In the genomic region with DNA sequence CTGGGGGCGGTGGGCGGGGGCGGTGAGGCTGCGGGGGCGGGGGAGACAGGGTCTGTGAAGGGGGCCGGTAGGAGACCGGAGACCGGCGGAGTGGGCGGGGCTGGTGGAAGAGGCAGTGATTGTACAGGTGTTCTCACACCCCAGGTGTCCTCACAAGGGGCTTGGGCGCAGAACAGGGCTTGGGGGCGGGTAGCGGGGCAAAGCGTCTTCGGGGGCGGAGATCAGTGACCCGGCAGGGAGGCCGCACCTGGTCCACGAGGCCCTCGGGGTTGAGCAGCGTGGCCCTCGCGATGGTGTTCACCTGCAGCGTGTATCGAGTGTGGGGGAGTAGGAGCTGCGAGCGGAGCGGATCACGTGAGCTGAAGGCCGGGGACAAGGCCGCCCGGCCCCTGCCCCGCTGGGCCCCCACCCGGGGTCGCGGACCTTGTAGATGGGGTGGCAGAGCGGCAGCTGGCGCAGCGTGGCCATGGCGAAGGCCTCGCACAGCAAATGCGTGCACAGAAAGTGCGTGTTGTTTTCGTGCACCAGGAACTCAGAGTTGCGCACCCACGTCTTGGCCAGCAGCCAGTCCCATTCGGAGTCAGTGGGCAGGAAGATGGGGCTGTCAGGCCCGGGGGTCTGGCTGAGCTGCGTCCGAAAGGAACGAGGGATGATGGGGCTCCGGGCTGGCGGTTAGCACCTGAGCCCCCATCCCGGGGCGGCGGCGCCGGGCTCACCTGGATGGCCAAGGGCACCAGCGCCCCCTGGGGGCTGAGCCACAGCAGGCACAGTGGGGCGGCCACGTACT, we compare ENCODE assay signal across 8 cellular contexts. TPM values are rescaled to one million over a fixed set of nuclear protein-coding genes. Genes with fewer than 3 reads are reported as not detected.
A peak's percentile ranks its signal among the peaks of the same experiment; 100 is the strongest.
DNase-seq lines count a peak whose midpoint lies in the region; ATAC-seq and TF ChIP-seq lines count a peak whose summit lies in the region.

No MANE protein-coding gene starts in this region.

- peaks cover 19% of the 10 kb centered on the region for H3K27me3 Mint-ChIP-seq in endothelial cell (ENCODE audit: unreplicated experiment)
- peaks cover 33 to 45% of the 10 kb centered on the region in 2 donors for H3K27me3 Mint-ChIP-seq in natural killer cell (ENCODE audit: low read depth in 2 of 2)

- no peak overlapping the region for H3K4me3 Mint-ChIP-seq in endothelial cell (ENCODE audit: unreplicated experiment)
- peak overlapping the region; percentile 26 for H3K4me3 Mint-ChIP-seq in natural killer cell

- H3K36me3 ChIP-seq in suprapubic skin, result no peaks in the 10 kb centered on the region

- H3K4me3 ChIP-seq in GM12865 (ENCODE audit: low read depth, low read length) (no peak overlapping the region), suprapubic skin (peak overlapping the region; percentile 44)

- no peaks in the 10 kb centered on the region for H3K9me3 ChIP-seq in suprapubic skin

- DNase-seq in GM12865 (ENCODE audit: low read depth), result peak; percentile 73
- DNase-seq in NCI-H1694 (lab: John Stamatoyannopoulos, UW), result peak; percentile 41
- DNase-seq in activated CD8-positive, alpha-beta memory T cell treated with anti-CD3 and anti-CD28 coated beads for 24 hours, result peak; percentile 90
- DNase-seq in endothelial cell (ENCODE audit: low spot score), result peak; percentile 72
- peak; percentile 71 for DNase-seq in natural killer cell
- DNase-seq in suprapubic skin (ENCODE audit: low spot score in 2 of 2), result no peak
- no peak for DNase-seq in DMS153 (lab: John Stamatoyannopoulos, UW)

- H3K27ac Mint-ChIP-seq in endothelial cell (ENCODE audit: unreplicated experiment) (no peak overlapping the region), natural killer cell (no peak overlapping the region)

- no peak for TF ChIP-seq EP300 in suprapubic skin (IDR thresholded peaks at IDR 0.05)

- H3K36me3 Mint-ChIP-seq in endothelial cell (ENCODE audit: low read depth, unreplicated experiment), result peaks cover 4% of the 10 kb centered on the region
- no peaks in the 10 kb centered on the region for H3K36me3 Mint-ChIP-seq in natural killer cell

- TF ChIP-seq POLR2A in suprapubic skin (IDR thresholded peaks at IDR 0.05), result no peak

- TF ChIP-seq CTCF in GM12865 (IDR thresholded peaks at IDR 0.05; ENCODE audit: insufficient read depth, low read depth, low read length, missing control alignments) (peak; percentile 90), endothelial cell (IDR thresholded peaks at IDR 0.05; ENCODE audit: unreplicated experiment) (peak; percentile 89), natural killer cell (IDR thresholded peaks at IDR 0.05) (peak; percentile 95), suprapubic skin (IDR thresholded peaks at IDR 0.05) (peak; percentile 61 to 95)

- H3K9me3 Mint-ChIP-seq in endothelial cell (ENCODE audit: unreplicated experiment), result no peaks in the 10 kb centered on the region
- H3K9me3 Mint-ChIP-seq in natural killer cell, result no peaks in the 10 kb centered on the region

- peaks cover 18% of the 10 kb centered on the region for H3K4me1 ChIP-seq in suprapubic skin

- H3K4me1 Mint-ChIP-seq in endothelial cell (ENCODE audit: unreplicated experiment) (peaks cover 11% of the 10 kb centered on the region), natural killer cell (peaks cover 0 to 4% of the 10 kb centered on the region in 2 donors)

- H3K27me3 ChIP-seq in suprapubic skin, result peaks cover 58% of the 10 kb centered on the region

- intact Hi-C loops in natural killer cell (cut with micrococcal nuclease), result loop anchor here (2.0 kb wide), 1 partner anchor 49 kb away; no protein-coding TSS in a partner anchor

- H3K27ac ChIP-seq in suprapubic skin, result no peak overlapping the region

- 43% methylated on average over 9 of the region's 61 CpGs for WGBS in suprapubic skin

- ATAC-seq in natural killer cell (peak; percentile 82 to 98 (median 97)), GM21367 (IDR thresholded peaks at IDR 0.05; ENCODE audit: unreplicated experiment) (no peak)

RNA-seq across cellular contexts. Expression of a gene that starts 8.5 kb away (rescaled TPM):
- total RNA-seq in endothelial cell (ENCODE audit: unreplicated experiment) (not detected), natural killer cell (not detected), suprapubic skin (10 to 100 TPM; 44.5 to 95.3 (median 69.9) TPM)

RNA-seq across cellular contexts. Expression of a gene that starts 14.0 kb away (rescaled TPM):
- 3.3 TPM for total RNA-seq in endothelial cell (ENCODE audit: unreplicated experiment)
- under 1 TPM; 0.50 to 0.77 (median 0.61) TPM for total RNA-seq in natural killer cell
- not detected for total RNA-seq in suprapubic skin

RNA-seq across cellular contexts. Expression of a gene that starts 22.3 kb away (rescaled TPM):
- total RNA-seq in endothelial cell (ENCODE audit: unreplicated experiment) (1.7 TPM), natural killer cell (under 1 TPM; 0.29 to 0.58 (median 0.56) TPM), suprapubic skin (100 to 1,000 TPM in 3 of 4 donors, 10 to 100 TPM in 1; 91.4 to 150 (median 119) TPM)

RNA-seq across cellular contexts. Expression of a gene that starts 42.3 kb away (rescaled TPM):
- total RNA-seq in endothelial cell (ENCODE audit: unreplicated experiment) (30.0 TPM), natural killer cell (1,000 to 10,000 TPM in 1 of 3 donors, 100 to 1,000 TPM in 2; 636 to 1,422 (median 923) TPM), suprapubic skin (100 to 1,000 TPM; 272 to 655 (median 330) TPM)

RNA-seq across cellular contexts. Expression of a gene that starts 52.9 kb away (rescaled TPM):
- total RNA-seq in endothelial cell (ENCODE audit: unreplicated experiment) (19.8 TPM), natural killer cell (100 to 1,000 TPM; 191 to 315 (median 234) TPM), suprapubic skin (10 to 100 TPM; 41.2 to 64.3 (median 52.8) TPM)

Comparison
In these comparisons a context has a peak if more than half of its experiments do, and no peak if none do; other contexts are left out.
1. DNase-seq: peak in GM12865 (single experiment), NCI-H1694 (single experiment), activated CD8-positive, alpha-beta memory T cell treated with anti-CD3 and anti-CD28 coated beads for 24 hours (single experiment), endothelial cell (single experiment) and natural killer cell (single experiment); none in suprapubic skin (0 of 2) and DMS153 (single experiment).
2. RNA of a gene that starts 8.5 kb away (total RNA-seq): 44.5 to 95.3 TPM in suprapubic skin; not detected in endothelial cell (single experiment) and not detected in natural killer cell; every median in the first group is over 10 times any median in the second.
3. RNA of a gene that starts 22.3 kb away (total RNA-seq): 91.4 to 150 TPM in suprapubic skin; 1.7 TPM in endothelial cell (single experiment) and 0.29 to 0.58 TPM in natural killer cell; every median in the first group is over 10 times any median in the second.
4. Peak in every context shown above with its lines, with median percentiles within 50 percentile points of each other: CTCF ChIP-seq.